Comparison of ENCODE assay signal across 13 cellular contexts in the genomic region with DNA sequence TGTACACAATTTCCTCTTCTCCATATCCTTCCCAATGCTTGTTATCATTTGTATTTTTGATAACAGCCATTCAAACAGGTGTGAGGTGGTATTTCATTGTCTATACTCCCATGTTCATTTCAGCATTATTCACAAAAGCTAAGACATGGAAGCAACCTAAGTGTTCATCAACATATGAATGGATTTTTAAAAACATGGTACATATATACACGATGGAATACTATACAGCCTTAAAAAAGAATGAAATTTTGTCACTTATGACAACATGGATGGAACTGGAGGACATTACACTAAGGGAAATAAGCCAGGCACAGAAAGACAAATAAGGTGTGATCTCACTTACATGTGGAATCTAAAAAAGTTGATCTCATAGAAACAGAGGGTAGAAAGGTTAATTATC.
DNase-seq lines count a peak whose midpoint lies in the region; ATAC-seq and TF ChIP-seq lines count a peak whose summit lies in the region.
"Had no signal": no experiment of that assay in that cellular context is flagged by ENCODE, and none has a peak within 500 bp of the region (broad histone marks: within the 10 kb centered on the region; RNA-seq: fewer than 3 reads in every experiment).

No MANE protein-coding gene starts in this region.

- H2BK15ac ChIP-seq in IMR-90 (ENCODE audit: low read depth, low read length) = no peak overlapping the region

- intact Hi-C loops in IMR-90 (cut with micrococcal nuclease) (no loop called here), head of caudate nucleus (cut with DNase I) (no loop called here)

- WGBS in IMR-90 (ENCODE audit: extremely low coverage in 2 of 2, insufficient read length in 1 of 2), 2 experiments = no CpG with 5 or more reads among the region's 1 CpG
- WGBS in smooth muscle cell (ENCODE audit: low lambda C conversion rate) = 95% methylated on average over 1 of the region's 1 CpG

- no peaks in the 10 kb centered on the region for H3F3A ChIP-seq in smooth muscle cell (ENCODE audit: low read depth)

- CTCF ChIA-PET in IMR-90 (lab: Yijun Ruan, JAX) = no interaction called here

- no peak overlapping the region for H3K56ac ChIP-seq in IMR-90 (ENCODE audit: extremely low read depth, insufficient read depth, low read length)

- no peak for ATAC-seq in IMR-90 (ENCODE audit: low read depth)
- ATAC-seq in HG02885 (IDR thresholded peaks at IDR 0.05; ENCODE audit: poor library complexity, unreplicated experiment) = no peak

- H3K14ac ChIP-seq in IMR-90 (replicated peaks; ENCODE audit: low read depth, low read length) = no peak overlapping the region

- no peak for TF ChIP-seq CTCF in IMR-90 (conservative IDR thresholded peaks at IDR 0.05; ENCODE audit: low read depth, low read length)
- TF ChIP-seq CTCF in smooth muscle cell (IDR thresholded peaks at IDR 0.05; ENCODE audit: borderline replicate concordance, insufficient read depth, poor library complexity, severe bottlenecking) = no peak

- no peak overlapping the region for H3K23ac ChIP-seq in IMR-90 (ENCODE audit: low read depth, low read length)

- H3K18ac ChIP-seq in IMR-90 (ENCODE audit: low read depth, low read length) = no peak overlapping the region

- no peak overlapping the region for H2BK20ac ChIP-seq in IMR-90 (ENCODE audit: low read depth, low read length)

- no peaks in the 10 kb centered on the region for H3K27me3 ChIP-seq in ACC112 (ENCODE audit: insufficient read depth, low read length)
- H3K27me3 ChIP-seq in IMR-90 (ENCODE audit: control insufficient read depth, insufficient read depth, low read length) = no peaks in the 10 kb centered on the region
- no peaks in the 10 kb centered on the region for H3K27me3 ChIP-seq in smooth muscle cell (ENCODE audit: low read depth)
- H3K27me3 ChIP-seq: BE2C had no signal

- no peak overlapping the region for H4K5ac ChIP-seq in IMR-90 (ENCODE audit: low read depth, low read length)

- H3K4me1 ChIP-seq in ACC112 (ENCODE audit: control insufficient read depth, insufficient read depth, low read length, unreplicated experiment) (peaks cover 33% of the 10 kb centered on the region), IMR-90 (ENCODE audit: control insufficient read depth, insufficient read depth, low read length) (no peaks in the 10 kb centered on the region), smooth muscle cell (ENCODE audit: low read depth) (no peaks in the 10 kb centered on the region)
- H3K4me1 ChIP-seq: BE2C, HAP-1 had no signal

- no peak for DNase-seq in IMR-90
- DNase-seq in epithelial cell of prostate (ENCODE audit: low read depth, low spot score) = no peak
- no peak for DNase-seq in smooth muscle cell (lab: John Stamatoyannopoulos, UW; ENCODE audit: unreplicated experiment)
- no peak for DNase-seq in head of caudate nucleus
- no peak for DNase-seq in activated CD8-positive, alpha-beta memory T cell treated with anti-CD3 and anti-CD28 coated beads, Interleukin-2, amount 50 U/mL, for 48 hours
- DNase-seq in KBM-7 = no peak
- DNase-seq: BE2C; CD4-positive, alpha-beta memory T cell; DMS79 had no signal

- H4K20me1 ChIP-seq in IMR-90 (ENCODE audit: insufficient read depth, low read length) (no peaks in the 10 kb centered on the region), smooth muscle cell (ENCODE audit: low read depth) (no peaks in the 10 kb centered on the region)

- no peak overlapping the region; a peak in 1 of 4 replicates for H4K8ac ChIP-seq in IMR-90 (ENCODE audit: low read depth in 2 of 2, low read length in 2 of 2)

- H2BK5ac ChIP-seq in IMR-90 (ENCODE audit: low read depth, low read length, poor library complexity, severe bottlenecking) = peak overlapping the region; percentile 28

- H3K4me3 ChIP-seq in ACC112 (ENCODE audit: low read depth, low read length) (no peak overlapping the region), IMR-90 (ENCODE audit: insufficient read depth, low read depth, low read length) (no peak overlapping the region), smooth muscle cell (no peak overlapping the region)
- H3K4me3 ChIP-seq: HAP-1 had no signal

- BruUV-seq in IMR-90 (replicated peaks; lab: Mats Ljungman, UMichigan) = no TSS peak

- H3K4me2 ChIP-seq in IMR-90 (ENCODE audit: low read depth, low read length) (no peak overlapping the region), smooth muscle cell (no peak overlapping the region)

- no peak for TF ChIP-seq POLR2A in IMR-90 (IDR thresholded peaks at IDR 0.05; ENCODE audit: low read depth, low read length)

- H3K79me2 ChIP-seq in ACC112 (ENCODE audit: control insufficient read depth, insufficient read depth, low read length, unreplicated experiment) (no peaks in the 10 kb centered on the region), smooth muscle cell (ENCODE audit: low read depth) (no peaks in the 10 kb centered on the region)

- H2BK120ac ChIP-seq in IMR-90 (ENCODE audit: low read depth, low read length) = no peak overlapping the region

- POLR2A ChIA-PET in IMR-90 (lab: Charles Lee; ENCODE audit: unreplicated experiment) = no interaction called here

- H3K27ac ChIP-seq in ACC112 (ENCODE audit: low read depth, low read length) (peak overlapping the region; percentile 75), IMR-90 (ENCODE audit: insufficient read depth, low read length) (no peak overlapping the region), epithelial cell of prostate (peak overlapping the region; percentile 46), smooth muscle cell (ENCODE audit: low read depth) (peak overlapping the region; percentile 12)
- H3K27ac ChIP-seq: C4-2B had no signal

- H3K9ac ChIP-seq in IMR-90 (ENCODE audit: low read depth, low read length) (no peak overlapping the region), smooth muscle cell (ENCODE audit: low read depth) (no peak overlapping the region)

- H2AK9ac ChIP-seq in IMR-90 (replicated peaks; ENCODE audit: low read depth, low read length, poor library complexity) = no peak overlapping the region

- in situ Hi-C loops in IMR-90 (cut with MboI; ENCODE audit: low sequenced_read_pairs) = no loop called here
- in situ Hi-C loops in KBM-7 (cut with MboI; ENCODE audit: low pct_unique_long_range_greater_than_20kb, low sequenced_read_pairs) = no loop called here

- H2AFZ ChIP-seq in ACC112 (ENCODE audit: low read length, unreplicated experiment) (no peak overlapping the region), IMR-90 (replicated peaks; ENCODE audit: low read length, poor library complexity) (no peak overlapping the region), smooth muscle cell (ENCODE audit: low read depth) (no peak overlapping the region)

- H3K36me3 ChIP-seq in ACC112 (ENCODE audit: insufficient read depth, low read length) (peaks cover 38% of the 10 kb centered on the region), IMR-90 (ENCODE audit: control insufficient read depth, insufficient read depth, low read length) (no peaks in the 10 kb centered on the region), smooth muscle cell (ENCODE audit: low read depth) (no peaks in the 10 kb centered on the region)
- H3K36me3 ChIP-seq: BE2C, HAP-1 had no signal

- peaks cover 0 to 4% of the 10 kb centered on the region in 2 experiments; a peak in 1 of 4 replicates for H3K79me1 ChIP-seq in IMR-90 (ENCODE audit: low read depth in 1 of 2, low read length in 2 of 2)

- H2AK5ac ChIP-seq in IMR-90 (ENCODE audit: low read depth, low read length) = no peak overlapping the region

- H4K91ac ChIP-seq in IMR-90 (ENCODE audit: insufficient read depth, low read depth, low read length) = no peak overlapping the region

- dilution Hi-C loops in IMR-90 (cut with HindIII; ENCODE audit: low sequenced_read_pairs, unreplicated experiment) = no loop called here

- peaks cover 3% of the 10 kb centered on the region; the same call in 1 of the 2 replicates for H3K9me1 ChIP-seq in IMR-90 (ENCODE audit: insufficient read depth, low read length)

- no peaks in the 10 kb centered on the region for H3K9me3 ChIP-seq in IMR-90 (ENCODE audit: control insufficient read depth, insufficient read depth, low read length)
- H3K9me3 ChIP-seq in smooth muscle cell (replicated peaks; ENCODE audit: low read depth) = no peaks in the 10 kb centered on the region
- H3K9me3 ChIP-seq: BE2C, HAP-1 had no signal

- H3K4ac ChIP-seq in IMR-90 (ENCODE audit: low read depth, low read length) = no peak overlapping the region

- TF ChIP-seq RAD21 in IMR-90 (IDR thresholded peaks at IDR 0.05; ENCODE audit: low read length) = no peak

TF ChIP-seq in IMR-90, 13 proteins besides CTCF, POLR2A, EP300 and RAD21:
- no peak for TF ChIP-seq RCOR1 (IDR thresholded peaks at IDR 0.05; ENCODE audit: insufficient replicate concordance, low read length)
- no peak for TF ChIP-seq FOS (IDR thresholded peaks at IDR 0.05; ENCODE audit: low read depth, low read length)
- TF ChIP-seq, protein P1, sequence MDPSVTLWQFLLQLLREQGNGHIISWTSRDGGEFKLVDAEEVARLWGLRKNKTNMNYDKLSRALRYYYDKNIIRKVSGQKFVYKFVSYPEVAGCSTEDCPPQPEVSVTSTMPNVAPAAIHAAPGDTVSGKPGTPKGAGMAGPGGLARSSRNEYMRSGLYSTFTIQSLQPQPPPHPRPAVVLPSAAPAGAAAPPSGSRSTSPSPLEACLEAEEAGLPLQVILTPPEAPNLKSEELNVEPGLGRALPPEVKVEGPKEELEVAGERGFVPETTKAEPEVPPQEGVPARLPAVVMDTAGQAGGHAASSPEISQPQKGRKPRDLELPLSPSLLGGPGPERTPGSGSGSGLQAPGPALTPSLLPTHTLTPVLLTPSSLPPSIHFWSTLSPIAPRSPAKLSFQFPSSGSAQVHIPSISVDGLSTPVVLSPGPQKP (IDR thresholded peaks at IDR 0.05; ENCODE audit: borderline replicate concordance, low read depth, low read length) = no peak
- no peak for TF ChIP-seq MAZ (IDR thresholded peaks at IDR 0.05; ENCODE audit: borderline replicate concordance, low read depth, low read length)
- no peak for TF ChIP-seq MXI1 (IDR thresholded peaks at IDR 0.05; ENCODE audit: borderline replicate concordance, low read depth, low read length)
- TF ChIP-seq, protein P2, sequence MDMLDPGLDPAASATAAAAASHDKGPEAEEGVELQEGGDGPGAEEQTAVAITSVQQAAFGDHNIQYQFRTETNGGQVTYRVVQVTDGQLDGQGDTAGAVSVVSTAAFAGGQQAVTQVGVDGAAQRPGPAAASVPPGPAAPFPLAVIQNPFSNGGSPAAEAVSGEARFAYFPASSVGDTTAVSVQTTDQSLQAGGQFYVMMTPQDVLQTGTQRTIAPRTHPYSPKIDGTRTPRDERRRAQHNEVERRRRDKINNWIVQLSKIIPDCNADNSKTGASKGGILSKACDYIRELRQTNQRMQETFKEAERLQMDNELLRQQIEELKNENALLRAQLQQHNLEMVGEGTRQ (IDR thresholded peaks at IDR 0.05; ENCODE audit: low read depth, low read length) = no peak
